8 cellular contexts compared by ENCODE assay signal in genomic region chr6:162856885-162857284, GRCh38.
DNase-seq lines count a peak whose midpoint lies in the region; ATAC-seq and TF ChIP-seq lines count a peak whose summit lies in the region.

No MANE protein-coding gene starts in this region.

- H3K4me3 ChIP-seq in GM12865 (ENCODE audit: low read depth, low read length) (no peak overlapping the region), iPS-20b (ENCODE audit: low read length) (peak overlapping the region; percentile 53)

- peaks cover 16% of the 10 kb centered on the region; the same call in 1 of the 2 replicates for H3K4me1 ChIP-seq in iPS-20b (ENCODE audit: insufficient read depth, low read length)

- H3K36me3 ChIP-seq in iPS-20b (ENCODE audit: insufficient read depth, low read depth, low read length): no peaks in the 10 kb centered on the region

- DNase-seq in GM12865 (ENCODE audit: low read depth) (peak; percentile 9), NCI-H2171 (lab: John Stamatoyannopoulos, UW) (peak; percentile 86), brain pericyte (ENCODE audit: low read depth, low spot score) (peak; percentile 71), smooth muscle cell of the brain vasculature (ENCODE audit: low read depth, low spot score) (peak; percentile 76)
- no peak for DNase-seq in activated naive CD4-positive, alpha-beta T cell treated with anti-CD3 and anti-CD28 coated beads, Interleukin-2, amount 50 U/mL, for 16 hours

- no peak for ATAC-seq in HG03039 (IDR thresholded peaks at IDR 0.05; ENCODE audit: unreplicated experiment)
- ATAC-seq in HG02759 (IDR thresholded peaks at IDR 0.05; ENCODE audit: unreplicated experiment): no peak

- no peaks in the 10 kb centered on the region for H3K9me3 ChIP-seq in iPS-20b (ENCODE audit: insufficient read depth, low read depth, low read length)

- H3K27ac ChIP-seq in iPS-20b (ENCODE audit: low read length): peak overlapping the region; percentile 67

- H3K9ac ChIP-seq in iPS-20b (ENCODE audit: low read depth, low read length): peak overlapping the region; percentile 67; the same call in 1 of the 2 replicates

- no peaks in the 10 kb centered on the region for H3K27me3 ChIP-seq in iPS-20b (ENCODE audit: insufficient read depth, low read length)

- TF ChIP-seq CTCF in GM12865 (IDR thresholded peaks at IDR 0.05; ENCODE audit: insufficient read depth, low read depth, low read length, missing control alignments): peak; percentile 10
